In the genomic region with DNA sequence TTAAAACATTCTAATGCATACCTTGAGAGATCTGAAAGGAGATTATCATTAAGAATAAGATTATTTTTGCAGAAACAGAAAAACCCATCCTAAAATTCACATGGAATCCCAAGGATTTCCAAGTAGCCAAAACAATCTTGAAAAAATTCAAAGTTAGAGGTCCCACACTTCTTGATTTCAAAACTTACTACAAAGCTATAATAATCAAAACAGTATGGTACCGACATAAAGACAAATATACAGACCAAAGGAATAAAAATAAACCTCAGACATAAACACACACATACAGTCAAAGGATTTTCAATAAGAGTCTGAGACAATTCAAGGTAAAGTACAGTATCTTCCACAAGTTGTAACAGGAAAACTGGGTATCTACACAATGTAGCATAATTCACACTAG, we compare ENCODE assay signal across 19 cellular contexts. TPM values are rescaled to one million over a fixed set of nuclear protein-coding genes. Genes with fewer than 3 reads are reported as not detected.
DNase-seq lines count a peak whose midpoint lies in the region; ATAC-seq and TF ChIP-seq lines count a peak whose summit lies in the region.
"Had no signal": no experiment of that assay in that cellular context is flagged by ENCODE, and none has a peak within 500 bp of the region (broad histone marks: within the 10 kb centered on the region; RNA-seq: fewer than 3 reads in every experiment).

No MANE protein-coding gene starts in this region.

- no peaks in the 10 kb centered on the region for H3K27me3 Mint-ChIP-seq in activated naive CD8-positive, alpha-beta T cell treated with anti-CD3 and anti-CD28 coated beads, Interleukin-2, amount 10 ng/mL, durations not matched to agents 7 days and 5 days
- no peaks in the 10 kb centered on the region for H3K27me3 Mint-ChIP-seq in activated naive CD8-positive, alpha-beta T cell treated with anti-CD3 and anti-CD28 coated beads for 36 hours
- H3K27me3 Mint-ChIP-seq in chondrocyte (ENCODE audit: low read depth): no peaks in the 10 kb centered on the region
- H3K27me3 Mint-ChIP-seq in nephron progenitor cell (ENCODE audit: low read depth, poor library complexity): peaks cover 4% of the 10 kb centered on the region

- no peak for ATAC-seq in activated naive CD8-positive, alpha-beta T cell treated with anti-CD3 and anti-CD28 coated beads, Interleukin-2, amount 10 ng/mL, durations not matched to agents 7 days and 5 days (ENCODE audit: low read depth)
- no peak for ATAC-seq in left colon
- ATAC-seq: CD8-positive, alpha-beta T cell; GM23338; HCT116 had no signal

- peaks cover 36% of the 10 kb centered on the region for H3K36me3 Mint-ChIP-seq in activated naive CD8-positive, alpha-beta T cell treated with anti-CD3 and anti-CD28 coated beads, Interleukin-2, amount 10 ng/mL, durations not matched to agents 7 days and 5 days
- peaks cover 45% of the 10 kb centered on the region for H3K36me3 Mint-ChIP-seq in activated naive CD8-positive, alpha-beta T cell treated with anti-CD3 and anti-CD28 coated beads for 36 hours
- H3K36me3 Mint-ChIP-seq in chondrocyte (ENCODE audit: low read depth): peaks cover 10% of the 10 kb centered on the region
- H3K36me3 Mint-ChIP-seq in nephron progenitor cell (ENCODE audit: low read depth): peaks cover 52% of the 10 kb centered on the region

- H3K9me2 ChIP-seq in Karpas-422 (replicated peaks; ENCODE audit: insufficient read depth, low read length): no peaks in the 10 kb centered on the region

- H3K4me3 ChIP-seq in Karpas-422 (ENCODE audit: low read length): no peak overlapping the region
- H3K4me3 ChIP-seq: GM23338, SJSA1 had no signal

- H3K9me3 Mint-ChIP-seq in activated naive CD8-positive, alpha-beta T cell treated with anti-CD3 and anti-CD28 coated beads, Interleukin-2, amount 10 ng/mL, durations not matched to agents 7 days and 5 days: peaks cover 7% of the 10 kb centered on the region
- H3K9me3 Mint-ChIP-seq in activated naive CD8-positive, alpha-beta T cell treated with anti-CD3 and anti-CD28 coated beads for 36 hours: peaks cover 12% of the 10 kb centered on the region
- H3K9me3 Mint-ChIP-seq in chondrocyte (ENCODE audit: low read depth) (peaks cover 8% of the 10 kb centered on the region), nephron progenitor cell (peaks cover 38% of the 10 kb centered on the region)
- H3K9me3 Mint-ChIP-seq: GM23338 had no signal

- peak overlapping the region; percentile 80 for H3K27ac ChIP-seq in Karpas-422 (ENCODE audit: low read length)
- H3K27ac ChIP-seq: SJSA1 had no signal

- no peak overlapping the region for H2AFZ ChIP-seq in Karpas-422 (ENCODE audit: low read length)
- H2AFZ ChIP-seq: GM23338 had no signal

- no peak overlapping the region for H3K9ac ChIP-seq in Karpas-422 (ENCODE audit: low read length)

- no peak for DNase-seq in activated naive CD8-positive, alpha-beta T cell treated with anti-CD3 and anti-CD28 coated beads, Interleukin-2, amount 10 ng/mL, durations not matched to agents 7 days and 5 days
- DNase-seq in activated naive CD8-positive, alpha-beta T cell treated with anti-CD3 and anti-CD28 coated beads for 36 hours: no peak
- DNase-seq in Karpas-422: no peak
- DNase-seq in chondrocyte (ENCODE audit: low spot score): no peak
- DNase-seq in left colon: no peak
- DNase-seq in nephron progenitor cell: no peak
- no peak for DNase-seq in NCI-H526 treated with DMSO at 0.1 percent for 48 hours (lab: John Stamatoyannopoulos, UW)
- DNase-seq: BE2C; CD8-positive, alpha-beta T cell; DND-41; KG1; NCI-H1436; NCI-H2029; NCI-H2171 treated with DMSO at 0.1 percent for 48 hours; NCI-H510A; NCI-H82 had no signal

- H3K9me3 ChIP-seq in Karpas-422 (ENCODE audit: low read length): no peaks in the 10 kb centered on the region
- H3K9me3 ChIP-seq: BE2C had no signal

- H3K79me2 ChIP-seq in Karpas-422 (ENCODE audit: low read length): peaks cover 94% of the 10 kb centered on the region

- H3K36me3 ChIP-seq in Karpas-422 (ENCODE audit: insufficient read depth, low read length): peaks cover 18% of the 10 kb centered on the region
- H3K36me3 ChIP-seq: BE2C had no signal

- no peaks in the 10 kb centered on the region for H3K27me3 ChIP-seq in Karpas-422 (ENCODE audit: low read length)
- H3K27me3 ChIP-seq: BE2C, SJSA1 had no signal

- TF ChIP-seq CTCF in chondrocyte (IDR thresholded peaks at IDR 0.05): no peak
- no peak for TF ChIP-seq CTCF in nephron progenitor cell (IDR thresholded peaks at IDR 0.05)

- POLR2A ChIA-PET in activated naive CD8-positive, alpha-beta T cell treated with anti-CD3 and anti-CD28 coated beads, Interleukin-2, amount 10 ng/mL, durations not matched to agents 7 days and 5 days (lab: Charles Lee): no interaction called here

- H3K4me1 Mint-ChIP-seq in activated naive CD8-positive, alpha-beta T cell treated with anti-CD3 and anti-CD28 coated beads, Interleukin-2, amount 10 ng/mL, durations not matched to agents 7 days and 5 days: peaks cover 18% of the 10 kb centered on the region
- peaks cover 27% of the 10 kb centered on the region for H3K4me1 Mint-ChIP-seq in activated naive CD8-positive, alpha-beta T cell treated with anti-CD3 and anti-CD28 coated beads for 36 hours
- H3K4me1 Mint-ChIP-seq in chondrocyte (ENCODE audit: low read depth) (peaks cover 26% of the 10 kb centered on the region), nephron progenitor cell (no peaks in the 10 kb centered on the region)
- H3K4me1 Mint-ChIP-seq: GM23338 had no signal

- H3K4me3 Mint-ChIP-seq in activated naive CD8-positive, alpha-beta T cell treated with anti-CD3 and anti-CD28 coated beads, Interleukin-2, amount 10 ng/mL, durations not matched to agents 7 days and 5 days: peak overlapping the region; percentile 58
- H3K4me3 Mint-ChIP-seq in activated naive CD8-positive, alpha-beta T cell treated with anti-CD3 and anti-CD28 coated beads for 36 hours: no peak overlapping the region
- H3K4me3 Mint-ChIP-seq in chondrocyte (ENCODE audit: unreplicated experiment) (no peak overlapping the region), nephron progenitor cell (no peak overlapping the region)
- H3K4me3 Mint-ChIP-seq: CD8-positive, alpha-beta T cell; GM23338 had no signal

- peaks cover 11% of the 10 kb centered on the region; the same call in 1 of the 2 replicates for H4K20me1 ChIP-seq in Karpas-422 (ENCODE audit: insufficient read depth, low read depth, low read length)

- H3K4me2 ChIP-seq in Karpas-422 (ENCODE audit: low read depth, low read length, poor library complexity, severe bottlenecking): no peak overlapping the region
- H3K4me2 ChIP-seq: GM23338 had no signal

- intact Hi-C loops in left colon (cut with DNase I, micrococcal nuclease): no loop called here

- H3K27ac Mint-ChIP-seq in activated naive CD8-positive, alpha-beta T cell treated with anti-CD3 and anti-CD28 coated beads, Interleukin-2, amount 10 ng/mL, durations not matched to agents 7 days and 5 days: no peak overlapping the region
- no peak overlapping the region for H3K27ac Mint-ChIP-seq in activated naive CD8-positive, alpha-beta T cell treated with anti-CD3 and anti-CD28 coated beads for 36 hours
- H3K27ac Mint-ChIP-seq in chondrocyte (ENCODE audit: unreplicated experiment) (peak overlapping the region; percentile 13), nephron progenitor cell (no peak overlapping the region)
- H3K27ac Mint-ChIP-seq: CD8-positive, alpha-beta T cell; GM23338 had no signal

- H3K4me1 ChIP-seq in Karpas-422 (ENCODE audit: low read length): peaks cover 55% of the 10 kb centered on the region
- H3K4me1 ChIP-seq: BE2C had no signal

RNA-seq across cellular contexts. Expression of a gene that starts 16.2 kb away (rescaled TPM):
- 1 to 10 TPM; 8.8 to 9.5 TPM for total RNA-seq in activated naive CD8-positive, alpha-beta T cell treated with anti-CD3 and anti-CD28 coated beads, Interleukin-2, amount 10 ng/mL, durations not matched to agents 7 days and 5 days
- total RNA-seq in activated naive CD8-positive, alpha-beta T cell treated with anti-CD3 and anti-CD28 coated beads for 36 hours: 10 to 100 TPM; 16.5 to 17.9 TPM
- 25.3 and 37.8 TPM in 2 replicates for total RNA-seq in Karpas-422 (2014; rRNA removed; shearing (Covaris generic); ENCODE audit: low replicate concordance)
- total RNA-seq in chondrocyte (15.3 to 19.1 TPM (median 17.7 TPM) in 3 replicates), left colon (1 to 10 TPM; 6.1 to 7.6 TPM)
